Comparison of ENCODE assay signal across 1 cellular context in genomic region chr11:96330511-96330859, GRCh38.
TF ChIP-seq lines count a peak whose summit lies in the region.

No MANE protein-coding gene starts in this region.

TF ChIP-seq in K562, 482 proteins besides CTCF, POLR2A, EP300 and RAD21 (continued from another document and continues in another):
- TF ChIP-seq TARDBP (IDR thresholded peaks at IDR 0.05) (no peak), CBFA2T2 (conservative IDR thresholded peaks at IDR 0.05) (no peak), LCOR (CRISPR knock-in tag; IDR thresholded peaks at IDR 0.05) (no peak), ZNF436 (CRISPR knock-in tag; IDR thresholded peaks at IDR 0.05) (no peak), YBX1 (IDR thresholded peaks at IDR 0.05) (no peak), MTF1 (CRISPR knock-in tag; IDR thresholded peaks at IDR 0.05; ENCODE audit: borderline replicate concordance) (peak; percentile 82; the same call in 1 of the 2 replicates), POLR2G (IDR thresholded peaks at IDR 0.05; ENCODE audit: low read depth, low read length) (no peak), RBM22 (IDR thresholded peaks at IDR 0.05; ENCODE audit: low read depth, low read length, poor library complexity, severe bottlenecking) (no peak), ZNF717 (CRISPR knock-in tag; IDR thresholded peaks at IDR 0.05) (no peak), ETV1 (tag; conservative IDR thresholded peaks at IDR 0.05; ENCODE audit: low read depth) (peak; percentile 21; the same call in 1 of the 2 replicates), ZC3H11A (IDR thresholded peaks at IDR 0.05; ENCODE audit: low read depth, low read length) (no peak), CEBPZ (IDR thresholded peaks at IDR 0.05; ENCODE audit: borderline replicate concordance, low read depth, low read length) (no peak), ZNF764 (CRISPR knock-in tag; IDR thresholded peaks at IDR 0.05; ENCODE audit: low read depth) (no peak), CREB3 (tag; conservative IDR thresholded peaks at IDR 0.05; ENCODE audit: low read depth) (peak; percentile 98), ZNF707 (CRISPR knock-in tag; conservative IDR thresholded peaks at IDR 0.05) (peak; percentile 71; the same call in 1 of the 2 replicates), MAZ (CRISPR knock-in tag; conservative IDR thresholded peaks at IDR 0.05 in 1 of 2, IDR thresholded peaks at IDR 0.05 in 1 of 2) (peak in 1 of 2 experiments; percentile 80; a peak in 2 of 4 replicates), TAF9B (IDR thresholded peaks at IDR 0.05; ENCODE audit: partially characterized antibody) (no peak), CGGBP1 (CRISPR knock-in tag; IDR thresholded peaks at IDR 0.05) (no peak), ZBTB17 (CRISPR knock-in tag; IDR thresholded peaks at IDR 0.05) (peak; percentile 87), HOXB6 (CRISPR knock-in tag; IDR thresholded peaks at IDR 0.05; ENCODE audit: borderline replicate concordance) (no peak), PTRF (tag; IDR thresholded peaks at IDR 0.05) (peak; percentile 94), FOXP1 (CRISPR knock-in tag; IDR thresholded peaks at IDR 0.05) (no peak), KDM2B (CRISPR knock-in tag; IDR thresholded peaks at IDR 0.05) (no peak), ZNF444 (CRISPR knock-in tag; IDR thresholded peaks at IDR 0.05) (peak; percentile 74; the same call in 1 of the 2 replicates), E2F1 (CRISPR knock-in tag; IDR thresholded peaks at IDR 0.05) (no peak), SRSF1 (IDR thresholded peaks at IDR 0.05; ENCODE audit: low read depth, low read length) (no peak), HIVEP1 (CRISPR knock-in tag; IDR thresholded peaks at IDR 0.05) (peak; percentile 96), ZNF146 (CRISPR knock-in tag; IDR thresholded peaks at IDR 0.05; ENCODE audit: unreplicated experiment) (no peak), NCOA2 (IDR thresholded peaks at IDR 0.05; ENCODE audit: partially characterized antibody in 2 of 2) (no peak), RHOXF2B (CRISPR knock-in tag; conservative IDR thresholded peaks at IDR 0.05) (peak; percentile 91), KLF13 (tag; IDR thresholded peaks at IDR 0.05; ENCODE audit: borderline replicate concordance, low read depth) (0 out of 2 replicates have a peak, but pooled peaks have one; percentile 31), FOXK1 (CRISPR knock-in tag; IDR thresholded peaks at IDR 0.05; ENCODE audit: borderline replicate concordance) (no peak), MTA2 (IDR thresholded peaks at IDR 0.05; ENCODE audit: low read depth) (no peak), ZFP36 (IDR thresholded peaks at IDR 0.05; ENCODE audit: low read depth, low read length, partially characterized antibody) (no peak), ZNF778 (CRISPR knock-in tag; IDR thresholded peaks at IDR 0.05) (no peak), ZNF280B (CRISPR knock-in tag; IDR thresholded peaks at IDR 0.05) (no peak), HMG20A (CRISPR knock-in tag; conservative IDR thresholded peaks at IDR 0.05) (peak; percentile 68; the same call in 1 of the 2 replicates), XRCC4 (IDR thresholded peaks at IDR 0.05; ENCODE audit: extremely low read depth, insufficient read depth, insufficient read length) (no peak), ZNF121 (CRISPR knock-in tag; conservative IDR thresholded peaks at IDR 0.05) (no peak), ZNF785 (CRISPR knock-in tag; IDR thresholded peaks at IDR 0.05) (no peak), FOXJ2 (tag; IDR thresholded peaks at IDR 0.05) (no peak), RFX1 (IDR thresholded peaks at IDR 0.05) (no peak), CCAR2 (IDR thresholded peaks at IDR 0.05; ENCODE audit: low read depth, low read length) (no peak), TEAD1 (CRISPR knock-in tag; IDR thresholded peaks at IDR 0.05) (peak in 1 of 2 experiments; percentile 87; a peak in 2 of 4 replicates), PML (IDR thresholded peaks at IDR 0.05; ENCODE audit: low read length) (no peak)
- TF ChIP-seq, protein P1, sequence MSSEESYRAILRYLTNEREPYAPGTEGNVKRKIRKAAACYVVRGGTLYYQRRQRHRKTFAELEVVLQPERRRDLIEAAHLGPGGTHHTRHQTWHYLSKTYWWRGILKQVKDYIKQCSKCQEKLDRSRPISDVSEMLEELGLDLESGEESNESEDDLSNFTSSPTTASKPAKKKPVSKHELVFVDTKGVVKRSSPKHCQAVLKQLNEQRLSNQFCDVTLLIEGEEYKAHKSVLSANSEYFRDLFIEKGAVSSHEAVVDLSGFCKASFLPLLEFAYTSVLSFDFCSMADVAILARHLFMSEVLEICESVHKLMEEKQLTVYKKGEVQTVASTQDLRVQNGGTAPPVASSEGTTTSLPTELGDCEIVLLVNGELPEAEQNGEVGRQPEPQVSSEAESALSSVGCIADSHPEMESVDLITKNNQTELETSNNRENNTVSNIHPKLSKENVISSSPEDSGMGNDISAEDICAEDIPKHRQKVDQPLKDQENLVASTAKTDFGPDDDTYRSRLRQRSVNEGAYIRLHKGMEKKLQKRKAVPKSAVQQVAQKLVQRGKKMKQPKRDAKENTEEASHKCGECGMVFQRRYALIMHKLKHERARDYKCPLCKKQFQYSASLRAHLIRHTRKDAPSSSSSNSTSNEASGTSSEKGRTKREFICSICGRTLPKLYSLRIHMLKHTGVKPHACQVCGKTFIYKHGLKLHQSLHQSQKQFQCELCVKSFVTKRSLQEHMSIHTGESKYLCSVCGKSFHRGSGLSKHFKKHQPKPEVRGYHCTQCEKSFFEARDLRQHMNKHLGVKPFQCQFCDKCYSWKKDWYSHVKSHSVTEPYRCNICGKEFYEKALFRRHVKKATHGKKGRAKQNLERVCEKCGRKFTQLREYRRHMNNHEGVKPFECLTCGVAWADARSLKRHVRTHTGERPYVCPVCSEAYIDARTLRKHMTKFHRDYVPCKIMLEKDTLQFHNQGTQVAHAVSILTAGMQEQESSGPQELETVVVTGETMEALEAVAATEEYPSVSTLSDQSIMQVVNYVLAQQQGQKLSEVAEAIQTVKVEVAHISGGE (CRISPR knock-in tag; IDR thresholded peaks at IDR 0.05) = peak in 1 of 3 experiments; percentile 55; a peak in 1 of 6 replicates
- TF ChIP-seq, protein P2, sequence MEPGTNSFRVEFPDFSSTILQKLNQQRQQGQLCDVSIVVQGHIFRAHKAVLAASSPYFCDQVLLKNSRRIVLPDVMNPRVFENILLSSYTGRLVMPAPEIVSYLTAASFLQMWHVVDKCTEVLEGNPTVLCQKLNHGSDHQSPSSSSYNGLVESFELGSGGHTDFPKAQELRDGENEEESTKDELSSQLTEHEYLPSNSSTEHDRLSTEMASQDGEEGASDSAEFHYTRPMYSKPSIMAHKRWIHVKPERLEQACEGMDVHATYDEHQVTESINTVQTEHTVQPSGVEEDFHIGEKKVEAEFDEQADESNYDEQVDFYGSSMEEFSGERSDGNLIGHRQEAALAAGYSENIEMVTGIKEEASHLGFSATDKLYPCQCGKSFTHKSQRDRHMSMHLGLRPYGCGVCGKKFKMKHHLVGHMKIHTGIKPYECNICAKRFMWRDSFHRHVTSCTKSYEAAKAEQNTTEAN (CRISPR knock-in tag; IDR thresholded peaks at IDR 0.05) = no peak
- TF ChIP-seq, protein P3, sequence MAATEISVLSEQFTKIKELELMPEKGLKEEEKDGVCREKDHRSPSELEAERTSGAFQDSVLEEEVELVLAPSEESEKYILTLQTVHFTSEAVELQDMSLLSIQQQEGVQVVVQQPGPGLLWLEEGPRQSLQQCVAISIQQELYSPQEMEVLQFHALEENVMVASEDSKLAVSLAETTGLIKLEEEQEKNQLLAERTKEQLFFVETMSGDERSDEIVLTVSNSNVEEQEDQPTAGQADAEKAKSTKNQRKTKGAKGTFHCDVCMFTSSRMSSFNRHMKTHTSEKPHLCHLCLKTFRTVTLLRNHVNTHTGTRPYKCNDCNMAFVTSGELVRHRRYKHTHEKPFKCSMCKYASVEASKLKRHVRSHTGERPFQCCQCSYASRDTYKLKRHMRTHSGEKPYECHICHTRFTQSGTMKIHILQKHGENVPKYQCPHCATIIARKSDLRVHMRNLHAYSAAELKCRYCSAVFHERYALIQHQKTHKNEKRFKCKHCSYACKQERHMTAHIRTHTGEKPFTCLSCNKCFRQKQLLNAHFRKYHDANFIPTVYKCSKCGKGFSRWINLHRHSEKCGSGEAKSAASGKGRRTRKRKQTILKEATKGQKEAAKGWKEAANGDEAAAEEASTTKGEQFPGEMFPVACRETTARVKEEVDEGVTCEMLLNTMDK (IDR thresholded peaks at IDR 0.05; ENCODE audit: borderline replicate concordance, insufficient read depth, low read depth, low read length, poor library complexity, severe bottlenecking) = no peak
- TF ChIP-seq, protein P4, sequence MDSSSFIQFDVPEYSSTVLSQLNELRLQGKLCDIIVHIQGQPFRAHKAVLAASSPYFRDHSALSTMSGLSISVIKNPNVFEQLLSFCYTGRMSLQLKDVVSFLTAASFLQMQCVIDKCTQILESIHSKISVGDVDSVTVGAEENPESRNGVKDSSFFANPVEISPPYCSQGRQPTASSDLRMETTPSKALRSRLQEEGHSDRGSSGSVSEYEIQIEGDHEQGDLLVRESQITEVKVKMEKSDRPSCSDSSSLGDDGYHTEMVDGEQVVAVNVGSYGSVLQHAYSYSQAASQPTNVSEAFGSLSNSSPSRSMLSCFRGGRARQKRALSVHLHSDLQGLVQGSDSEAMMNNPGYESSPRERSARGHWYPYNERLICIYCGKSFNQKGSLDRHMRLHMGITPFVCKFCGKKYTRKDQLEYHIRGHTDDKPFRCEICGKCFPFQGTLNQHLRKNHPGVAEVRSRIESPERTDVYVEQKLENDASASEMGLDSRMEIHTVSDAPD (CRISPR knock-in tag; IDR thresholded peaks at IDR 0.05) = peak; percentile 64; the same call in 1 of the 2 replicates
